18 cellular contexts compared by ENCODE assay signal in the genomic region with DNA sequence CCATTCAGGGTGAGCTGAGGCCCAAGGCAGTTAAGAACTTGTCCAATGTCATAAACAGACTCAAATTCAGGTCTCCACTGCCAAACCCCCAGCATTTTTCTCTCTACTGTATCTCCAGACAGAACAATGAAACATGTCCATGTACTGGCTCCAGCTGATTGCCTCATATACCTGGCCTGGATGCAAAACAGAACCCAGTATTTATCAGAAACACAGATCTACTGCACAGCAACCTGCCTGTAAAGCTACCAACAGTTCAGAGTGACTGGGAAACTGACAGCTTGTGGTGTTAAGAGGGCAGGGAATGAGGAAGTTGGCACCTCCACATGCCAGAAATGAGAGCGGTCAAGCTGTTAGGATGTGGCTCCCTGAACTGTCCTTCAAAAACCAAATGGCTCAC. TPM values are rescaled to one million over a fixed set of nuclear protein-coding genes. Genes with fewer than 3 reads are reported as not detected.
DNase-seq lines count a peak whose midpoint lies in the region; TF ChIP-seq lines count a peak whose summit lies in the region.
"Had no signal": no experiment of that assay in that cellular context is flagged by ENCODE, and none has a peak within 500 bp of the region (broad histone marks: within the 10 kb centered on the region; RNA-seq: fewer than 3 reads in every experiment).

No MANE protein-coding gene starts in this region.

- no peaks in the 10 kb centered on the region for H3K27me3 ChIP-seq in colonic mucosa
- H3K27me3 ChIP-seq in parathyroid adenoma (ENCODE audit: control insufficient read depth, insufficient read depth, low read length) = no peaks in the 10 kb centered on the region
- no peaks in the 10 kb centered on the region for H3K27me3 ChIP-seq in suprapubic skin

- no peaks in the 10 kb centered on the region for H3K4me1 ChIP-seq in colonic mucosa
- H3K4me1 ChIP-seq in parathyroid adenoma = no peaks in the 10 kb centered on the region
- peaks cover 8% of the 10 kb centered on the region for H3K4me1 ChIP-seq in suprapubic skin

- TF ChIP-seq CTCF in colonic mucosa (IDR thresholded peaks at IDR 0.05) (no peak), parathyroid adenoma (IDR thresholded peaks at IDR 0.05) (no peak), suprapubic skin (IDR thresholded peaks at IDR 0.05) (no peak)

- H3K9me3 ChIP-seq in colonic mucosa (no peaks in the 10 kb centered on the region), parathyroid adenoma (ENCODE audit: control insufficient read depth, low read length) (no peaks in the 10 kb centered on the region), suprapubic skin (no peaks in the 10 kb centered on the region)
- H3K9me3 ChIP-seq: neutrophil had no signal

- no peak for TF ChIP-seq EP300 in suprapubic skin (IDR thresholded peaks at IDR 0.05)

- DNase-seq in DMS53 (lab: John Stamatoyannopoulos, UW) (peak; percentile 22), DMS53 treated with DMSO at 0.1 percent for 48 hours (lab: John Stamatoyannopoulos, UW; ENCODE audit: unreplicated experiment) (no peak), OCI-M1 (lab: John Stamatoyannopoulos, UW) (peak; percentile 28), colonic mucosa (peak; percentile 18), NCI-H2171 (lab: John Stamatoyannopoulos, UW) (no peak), suprapubic skin (ENCODE audit: low spot score in 2 of 2) (no peak)
- no peak for DNase-seq in effector CD8-positive, alpha-beta T cell (lab: John Stamatoyannopoulos, UW)
- DNase-seq: activated CD4-positive, alpha-beta T cell treated with anti-CD3 and anti-CD28 coated beads for 4 hours; activated naive CD8-positive, alpha-beta T cell treated with anti-CD3 and anti-CD28 coated beads for 36 hours; CD8-positive, alpha-beta T cell; hypothalamus; NCI-H187 treated with DMSO at 0.1 percent for 48 hours; small intestine had no signal

- H3K36me3 ChIP-seq in colonic mucosa (no peaks in the 10 kb centered on the region), parathyroid adenoma (ENCODE audit: control insufficient read depth, insufficient read depth, low read length) (no peaks in the 10 kb centered on the region), suprapubic skin (no peaks in the 10 kb centered on the region)
- H3K36me3 ChIP-seq: neutrophil had no signal

- 42% methylated on average over 1 of the region's 1 CpG for WGBS in suprapubic skin

- no peak overlapping the region for H3K4me2 ChIP-seq in parathyroid adenoma (ENCODE audit: low read length)
- H3K4me2 ChIP-seq: GM23338 had no signal

- no peak overlapping the region for H3K9ac ChIP-seq in colonic mucosa (ENCODE audit: low read depth in 2 of 2, low read length in 2 of 2)
- H3K9ac ChIP-seq in parathyroid adenoma = no peak overlapping the region

- intact Hi-C loops in colonic mucosa (cut with DNase I) = no loop called here

- H3K4me3 ChIP-seq in colonic mucosa = no peak overlapping the region
- no peak overlapping the region for H3K4me3 ChIP-seq in parathyroid adenoma (ENCODE audit: low read depth, low read length)
- no peak overlapping the region for H3K4me3 ChIP-seq in suprapubic skin
- H3K4me3 ChIP-seq: GM23338, lung had no signal

- no peaks in the 10 kb centered on the region for H3K79me2 ChIP-seq in parathyroid adenoma

- no peak for TF ChIP-seq POLR2A in suprapubic skin (IDR thresholded peaks at IDR 0.05)

- no peak overlapping the region for H3K27ac ChIP-seq in colonic mucosa
- H3K27ac ChIP-seq in parathyroid adenoma = no peak overlapping the region
- no peak overlapping the region for H3K27ac ChIP-seq in suprapubic skin
- H3K27ac ChIP-seq: 22Rv1, neutrophil had no signal

- peak overlapping the region; percentile 50 for H2AFZ ChIP-seq in parathyroid adenoma
- H2AFZ ChIP-seq: GM23338 had no signal

RNA-seq across cellular contexts. Expression of a gene that starts 41.6 kb away (rescaled TPM):
- total RNA-seq in colonic mucosa = 10 to 100 TPM; 13.1 to 14.3 TPM
- 10 to 100 TPM in 3 of 4 donors, 1 to 10 TPM in 1; 9.7 to 13.3 (median 11.8) TPM for total RNA-seq in suprapubic skin

RNA-seq across cellular contexts. Expression of a gene that starts 41.8 kb away (rescaled TPM):
- total RNA-seq in colonic mucosa (10 to 100 TPM; 28.3 to 41.1 TPM), suprapubic skin (10 to 100 TPM; 10.2 to 18.4 (median 16.9) TPM)

Comparison
In these comparisons a context has a peak if more than half of its experiments do, and no peak if none do; other contexts are left out.
1. DNase-seq: peak in DMS53 (single experiment), OCI-M1 (single experiment) and colonic mucosa (single experiment); none in DMS53 treated with DMSO at 0.1 percent for 48 hours (single experiment), effector CD8-positive, alpha-beta T cell (single experiment), NCI-H2171 (single experiment) and suprapubic skin (0 of 2).